33 cellular contexts compared by ENCODE assay signal in genomic region chr4:163731071-163731470, GRCh38.
"Had no signal": no experiment of that assay in that cellular context is flagged by ENCODE, and none has a peak within 500 bp of the region (broad histone marks: within the 10 kb centered on the region; RNA-seq: fewer than 3 reads in every experiment).

No MANE protein-coding gene starts in this region.

- ATAC-seq: activated CD8-positive, alpha-beta T cell treated with anti-CD3 and anti-CD28 coated beads for 36 hours; activated naive CD4-positive, alpha-beta T cell treated with anti-CD3 and anti-CD28 coated beads, Interleukin-2, amount 50 U/mL, for 72 hours; activated T-cell treated with anti-CD3 and anti-CD28 coated beads, Interleukin-2, amount 50 U/mL, for 4 hours; activated T-cell treated with anti-CD3 and anti-CD28 coated beads, Interleukin-2, amount 50 U/mL, for 72 hours; activated T-helper 17 cell treated with anti-CD3 and anti-CD28 coated beads, Interleukin-2, amount 50 U/mL, for 72 hours; body of pancreas had no signal

- FAIRE-seq: astrocyte, TTC549 had no signal

- H3K9me3 ChIP-seq: adrenal gland, body of pancreas had no signal

- H3K4me3 ChIP-seq: adrenal gland, body of pancreas, breast epithelium had no signal

- H3K4me1 ChIP-seq: adrenal gland, body of pancreas, breast epithelium had no signal

- H3K27me3 ChIP-seq: adrenal gland, body of pancreas, brain microvascular endothelial cell, breast epithelium had no signal

- H3K36me3 ChIP-seq: adrenal gland, brain microvascular endothelial cell, breast epithelium had no signal

- DNase-seq: activated B cell treated with CpG ODN at 0.5 μM for 24 hours; activated CD4-positive, alpha-beta memory T cell treated with anti-CD3 and anti-CD28 coated beads for 36 hours; activated CD4-positive, alpha-beta T cell treated with anti-CD3 and anti-CD28 coated beads for 4 hours; activated CD4-positive, alpha-beta T cell treated with anti-CD3 and anti-CD28 coated beads, Interleukin-2, amount 10 ng/mL, durations not matched to agents 24 days and 14 days; activated CD4-positive, alpha-beta T cell treated with anti-CD3 and anti-CD28 coated beads, Interleukin-2, amount 50 U/mL, for 1 hour; activated CD4-positive, alpha-beta T cell treated with anti-CD3 and anti-CD28 coated beads, Interleukin-2, amount 50 U/mL, for 4 hours; activated CD4-positive, CD25-positive, alpha-beta regulatory T cell treated with anti-CD3 and anti-CD28 coated beads, Interleukin-2, amount 50 U/mL, for 72 hours; activated CD8-positive, alpha-beta memory T cell treated with anti-CD3 and anti-CD28 coated beads, Interleukin-2, amount 50 U/mL, for 4 hours; activated CD8-positive, alpha-beta T cell treated with anti-CD3 and anti-CD28 coated beads for 36 hours; activated effector memory CD4-positive, alpha-beta T cell treated with anti-CD3 and anti-CD28 coated beads, Interleukin-2, amount 50 U/mL, for 16 hours; activated gamma-delta T cell treated with Interleukin-2 at 50 U/mL for 16 hours; activated naive CD4-positive, alpha-beta T cell; activated naive CD4-positive, alpha-beta T cell treated with anti-CD3 and anti-CD28 coated beads for 36 hours; activated naive CD4-positive, alpha-beta T cell treated with anti-CD3 and anti-CD28 coated beads, Interleukin-2, amount 50 U/mL, for 16 hours; activated naive CD8-positive, alpha-beta T cell treated with anti-CD3 and anti-CD28 coated beads for 36 hours; activated T-cell treated with anti-CD3 and anti-CD28 coated beads for 4 hours; activated T-cell treated with anti-CD3 and anti-CD28 coated beads, Interleukin-2, amount 50 U/mL, for 1 hour; activated T-cell treated with anti-CD3 and anti-CD28 coated beads, Interleukin-2, amount 50 U/mL, for 4 hours; activated T-cell treated with anti-CD3 and anti-CD28 coated beads, Interleukin-2, amount 50 U/mL, for 72 hours; adrenal gland; amniotic stem cell; aorta; body of pancreas; brain microvascular endothelial cell; central memory CD4-positive, alpha-beta T cell; T-helper 2 cell; T-helper 9 cell had no signal

- H3K27ac ChIP-seq: adrenal gland, body of pancreas, brain microvascular endothelial cell, breast epithelium, VCaP had no signal
